ENCODE assay signal across 8 cellular contexts in genomic region chr6:106087548-106088325, GRCh38. TPM values are rescaled to one million over a fixed set of nuclear protein-coding genes. Genes with fewer than 3 reads are reported as not detected.
DNase-seq lines count a peak whose midpoint lies in the region; ATAC-seq, FAIRE-seq and TF ChIP-seq lines count a peak whose summit lies in the region.

No MANE protein-coding gene starts in this region.

- no peaks in the 10 kb centered on the region for H3K9me1 ChIP-seq in keratinocyte (ENCODE audit: control insufficient read depth, extremely low read depth, insufficient read depth, low read length)

- peak; percentile 42 for DNase-seq in Right ventricle myocardium superior
- DNase-seq in Right ventricle myocardium inferior (ENCODE audit: missing footprints), result no peak
- DNase-seq in astrocyte (ENCODE audit: low read depth), result peak; percentile 80
- DNase-seq in keratinocyte (ENCODE audit: low read depth, low spot score), result no peak
- DNase-seq in thoracic aorta (ENCODE audit: low spot score), result no peak

- intact Hi-C loops in Right ventricle myocardium superior (cut with DNase I), result loop anchor here (10.0 kb wide), 1 partner anchor 93 kb away; no protein-coding TSS in a partner anchor
- intact Hi-C loops in Right ventricle myocardium inferior (cut with DNase I), result loop anchor here (5.0 to 10.0 kb wide), 2 partner anchors 95 to 353 kb away; no protein-coding TSS in a partner anchor

- H3K9me3 ChIP-seq in astrocyte (ENCODE audit: insufficient read depth, low read depth, low read length) (no peaks in the 10 kb centered on the region), keratinocyte (ENCODE audit: control insufficient read depth, low read depth, low read length) (no peaks in the 10 kb centered on the region), thoracic aorta (no peaks in the 10 kb centered on the region)

- dilution Hi-C loops in keratinocyte (cut with MboI; ENCODE audit: extremely low pct_ligation_motif_present, low sequenced_read_pairs), result no loop called here

- H3K9ac ChIP-seq in astrocyte (ENCODE audit: low read length) (peak overlapping the region; percentile 86), keratinocyte (ENCODE audit: control insufficient read depth, extremely low read depth, insufficient read depth, low read length) (peak overlapping the region; percentile 87)

- H2AFZ ChIP-seq in astrocyte (ENCODE audit: low read depth, low read length) (peak overlapping the region; percentile 78), keratinocyte (ENCODE audit: control insufficient read depth, low read length) (no peak overlapping the region)

- H3K9me3 Mint-ChIP-seq in astrocyte (ENCODE audit: unreplicated experiment), result no peaks in the 10 kb centered on the region

- H3K27me3 Mint-ChIP-seq in astrocyte (ENCODE audit: low read depth, unreplicated experiment), result no peaks in the 10 kb centered on the region

- H3K4me1 Mint-ChIP-seq in astrocyte (ENCODE audit: low read depth, unreplicated experiment), result peaks cover 39% of the 10 kb centered on the region

- H3K27me3 ChIP-seq in astrocyte (ENCODE audit: insufficient read depth, low read length) (no peaks in the 10 kb centered on the region), keratinocyte (ENCODE audit: control insufficient read depth, extremely low read depth, insufficient read depth, low read length) (no peaks in the 10 kb centered on the region), thoracic aorta (replicated peaks; ENCODE audit: insufficient read depth) (peaks cover 4% of the 10 kb centered on the region)

- H3K27ac ChIP-seq in astrocyte (ENCODE audit: low read depth, low read length), result peak overlapping the region; percentile 84
- peak overlapping the region; percentile 91 for H3K27ac ChIP-seq in keratinocyte (ENCODE audit: control insufficient read depth, insufficient read depth, low read length)
- no peak overlapping the region for H3K27ac ChIP-seq in thoracic aorta

- peaks cover 45% of the 10 kb centered on the region for H3K79me2 ChIP-seq in astrocyte (ENCODE audit: insufficient read depth, low read length)
- peaks cover 26% of the 10 kb centered on the region for H3K79me2 ChIP-seq in keratinocyte (ENCODE audit: control insufficient read depth, insufficient read depth, low read length)

- TF ChIP-seq CTCF in astrocyte (IDR thresholded peaks at IDR 0.05; ENCODE audit: insufficient read depth, low read depth, low read length) (no peak), keratinocyte (optimal IDR thresholded peaks at IDR 0.05 in 1 of 3, IDR thresholded peaks at IDR 0.05 in 1 of 3, conservative IDR thresholded peaks at IDR 0.05 in 1 of 3; ENCODE audit: extremely low read depth in 1 of 3, insufficient read depth in 2 of 3, low read length in 3 of 3) (no peak), thoracic aorta (IDR thresholded peaks at IDR 0.05) (no peak)

- H3K4me1 ChIP-seq in astrocyte (ENCODE audit: insufficient read depth, low read length) (peaks cover 48% of the 10 kb centered on the region), keratinocyte (ENCODE audit: control insufficient read depth, extremely low read depth, insufficient read depth, low read length) (peaks cover 40% of the 10 kb centered on the region), thoracic aorta (ENCODE audit: control insufficient read depth in 1 of 2, low read depth in 2 of 2) (peaks cover 8 to 26% of the 10 kb centered on the region in 2 donors)

- ATAC-seq in Right ventricle myocardium superior (ENCODE audit: poor library complexity) (peak; percentile 44), Right ventricle myocardium inferior (no peak), thoracic aorta (ENCODE audit: insufficient number of reproducible peaks, low FRiP score, low read depth) (no peak), GM19463 (IDR thresholded peaks at IDR 0.05; ENCODE audit: unreplicated experiment) (no peak), GM21381 (IDR thresholded peaks at IDR 0.05; ENCODE audit: unreplicated experiment) (no peak), HG03039 (IDR thresholded peaks at IDR 0.05; ENCODE audit: unreplicated experiment) (no peak)

- H3K4me3 ChIP-seq in astrocyte (ENCODE audit: insufficient read depth, low read depth, low read length), result peak overlapping the region; percentile 70
- H3K4me3 ChIP-seq in keratinocyte (ENCODE audit: control insufficient read depth in 2 of 3, extremely low read depth in 1 of 3, insufficient read depth in 2 of 3, low read depth in 1 of 3, low read length in 3 of 3), result peak overlapping the region; percentile 54 to 79 (median 78)
- H3K4me3 ChIP-seq in thoracic aorta, result peak overlapping the region; percentile 69

- H3K36me3 Mint-ChIP-seq in astrocyte (ENCODE audit: low read depth, unreplicated experiment), result peaks cover 4% of the 10 kb centered on the region

- no peaks in the 10 kb centered on the region for H3K36me3 ChIP-seq in astrocyte (ENCODE audit: insufficient read depth, low read length)
- H3K36me3 ChIP-seq in keratinocyte (ENCODE audit: control insufficient read depth in 2 of 2, extremely low read depth in 1 of 2, insufficient read depth in 2 of 2, low read length in 2 of 2), result peaks cover 0 to 3% of the 10 kb centered on the region in 2 experiments
- no peaks in the 10 kb centered on the region for H3K36me3 ChIP-seq in thoracic aorta

- H4K20me1 ChIP-seq in astrocyte (ENCODE audit: insufficient read depth, low read length), result no peaks in the 10 kb centered on the region
- no peaks in the 10 kb centered on the region for H4K20me1 ChIP-seq in keratinocyte (ENCODE audit: control insufficient read depth, extremely low read depth, insufficient read depth, low read length)

- peak overlapping the region; percentile 89 for H3K4me3 Mint-ChIP-seq in astrocyte (ENCODE audit: unreplicated experiment)

- H3K4me2 ChIP-seq in astrocyte (ENCODE audit: low read length), result peak overlapping the region; percentile 89
- H3K4me2 ChIP-seq in keratinocyte (ENCODE audit: control insufficient read depth, extremely low read depth, insufficient read depth, low read depth, low read length), result peak overlapping the region; percentile 92

- peak; percentile 55 for FAIRE-seq in astrocyte (lab: Jason Lieb, UNC)
- FAIRE-seq in keratinocyte (lab: Jason Lieb, UNC), result peak; percentile 41

- H3K27ac Mint-ChIP-seq in astrocyte (ENCODE audit: unreplicated experiment), result peak overlapping the region; percentile 66

RNA-seq across cellular contexts. Expression of gene PRDM1, which starts 1.6 kb away (rescaled TPM):
- total RNA-seq in Right ventricle myocardium superior, result 1.1 TPM
- total RNA-seq in Right ventricle myocardium inferior, result 0.87 TPM
- total RNA-seq in astrocyte, result 10.5 and 11.4 TPM in 2 replicates
- polyA plus RNA-seq in keratinocyte, result 3.9 to 8.6 TPM (median 6.7 TPM) in 3 replicates
- polyA plus RNA-seq in keratinocyte (2011; ENCODE audit: low read depth), result 96.8 TPM
- polyA plus RNA-seq in keratinocyte (2011; cell fraction: cytosol; rRNA removed), result 2.4 and 4.8 TPM in 2 replicates
- polyA plus RNA-seq in keratinocyte (2011; cell fraction: nucleus; rRNA removed), result 17.2 and 19.4 TPM in 2 replicates
- 6.1 and 46.3 TPM in 2 replicates for polyA plus RNA-seq in keratinocyte (2012; ENCODE audit: low replicate concordance)
- 12.4 to 14.6 TPM (median 13.3 TPM) in 3 replicates for polyA minus RNA-seq in keratinocyte
- 3.3 TPM for polyA minus RNA-seq in keratinocyte (2011; cell fraction: cytosol; rRNA and poly(A)+ RNA removed)
- polyA minus RNA-seq in keratinocyte (2011; cell fraction: nucleus; rRNA and poly(A)+ RNA removed), result 19.2 and 37.1 TPM in 2 replicates
- total RNA-seq in thoracic aorta, result 1 to 10 TPM; 4.1 to 7.9 TPM

Comparison
In these comparisons a context has a peak if more than half of its experiments do, and no peak if none do; other contexts are left out.
1. DNase-seq: peak in Right ventricle myocardium superior (single experiment) and astrocyte (single experiment); none in Right ventricle myocardium inferior (single experiment), keratinocyte (single experiment) and thoracic aorta (single experiment).
2. H3K27ac ChIP-seq: peak in astrocyte (single experiment) and keratinocyte (single experiment); none in thoracic aorta (0 of 2).
3. Peak in every context shown above with its lines, with median percentiles within 50 percentile points of each other: H3K4me3 ChIP-seq.